22 cellular contexts compared by ENCODE assay signal in genomic region chr19:49342291-49342721, GRCh38. TPM values are rescaled to one million over a fixed set of nuclear protein-coding genes. Genes with fewer than 3 reads are reported as not detected.
DNase-seq lines count a peak whose midpoint lies in the region; ATAC-seq and TF ChIP-seq lines count a peak whose summit lies in the region.
"Had no signal": no experiment of that assay in that cellular context is flagged by ENCODE, and none has a peak within 500 bp of the region (broad histone marks: within the 10 kb centered on the region; RNA-seq: fewer than 3 reads in every experiment).

No MANE protein-coding gene starts in this region.

- H3K4me1 ChIP-seq in vagina (peaks cover 32% of the 10 kb centered on the region), H9 (ENCODE audit: insufficient read depth, low read length) (0 out of 2 replicates have a peak, but pooled peaks cover 2% of the 10 kb centered on the region)

- no peak overlapping the region for H2BK12ac ChIP-seq in H9 (ENCODE audit: insufficient read length, low read depth, low read length)

- no peak overlapping the region for H2BK20ac ChIP-seq in H9 (ENCODE audit: low read depth, low read length, poor library complexity, severe bottlenecking)

- H3K23me2 ChIP-seq in H9 (ENCODE audit: insufficient read length, low read depth, low read length, poor library complexity, severe bottlenecking) = peaks cover 12% of the 10 kb centered on the region

- no peaks in the 10 kb centered on the region for H3K9me3 ChIP-seq in vagina
- H3K9me3 ChIP-seq in H9 (ENCODE audit: control insufficient read depth, low read depth, low read length) = no peaks in the 10 kb centered on the region
- H3K9me3 ChIP-seq: tibial artery had no signal

- H3K4me3 ChIP-seq in vagina = no peak overlapping the region
- H3K4me3 ChIP-seq: GM23248, tibial artery had no signal

- no peak overlapping the region for H2AK5ac ChIP-seq in H9 (ENCODE audit: insufficient read length, low read length)

- no peak overlapping the region for H3K18ac ChIP-seq in H9 (ENCODE audit: insufficient read length, low read depth, low read length)

- peak overlapping the region; percentile 3 for H3K27ac Mint-ChIP-seq in T-helper 2 cell treated with Interferon-gamma antibody and Interleukin-4, amounts not matched to agents 5 μg/mL and 100 μg/mL, for 36 hours
- no peak overlapping the region for H3K27ac Mint-ChIP-seq in chondrocyte (ENCODE audit: unreplicated experiment)
- peak overlapping the region in 1 of 3 experiments; percentile 5; a peak in 1 of 7 replicates for H3K27ac Mint-ChIP-seq in H9
- H3K27ac Mint-ChIP-seq: activated CD8-positive, alpha-beta memory T cell treated with anti-CD3 and anti-CD28 coated beads, Interleukin-2, amount 10 ng/mL, durations not matched to agents 7 days and 5 days had no signal

- no peak for ATAC-seq in sciatic nerve
- ATAC-seq: activated CD8-positive, alpha-beta memory T cell treated with anti-CD3 and anti-CD28 coated beads, Interleukin-2, amount 10 ng/mL, durations not matched to agents 7 days and 5 days; foreskin keratinocyte had no signal

- no CpG with 5 or more reads among the region's 11 CpGs for WGBS in H9 (ENCODE audit: extremely low coverage, insufficient read length, low lambda C conversion rate)

- H3K79me2 ChIP-seq in H9 (ENCODE audit: insufficient read depth, low read length) = no peaks in the 10 kb centered on the region

- in situ Hi-C loops in GM13976 (cut with MboI; ENCODE audit: low sequenced_read_pairs, unreplicated experiment) = no loop called here

- TF ChIP-seq POLR2A in vagina (IDR thresholded peaks at IDR 0.05) = no peak

- H3K14ac ChIP-seq in H9 (ENCODE audit: insufficient read depth, low read length) = no peak overlapping the region

- H3K4me2 ChIP-seq in H9 (ENCODE audit: insufficient read depth, insufficient read length, low read length) = no peak overlapping the region

- H3K23ac ChIP-seq in H9 (ENCODE audit: insufficient read length, low read depth, low read length) = no peak overlapping the region

- H3K4ac ChIP-seq in H9 (ENCODE audit: low read depth, low read length) = no peak overlapping the region

- no peak overlapping the region for H3K9ac ChIP-seq in H9 (ENCODE audit: extremely low read depth, insufficient read length, low read length)
- H3K9ac ChIP-seq: GM23248 had no signal

- no peak overlapping the region for H2AFZ ChIP-seq in H9 (ENCODE audit: low read length)
- H2AFZ ChIP-seq: GM23248 had no signal

- no peak overlapping the region for H2BK120ac ChIP-seq in H9 (ENCODE audit: low read depth, low read length, poor library complexity, severe bottlenecking)

- no peak overlapping the region for H3T11ph ChIP-seq in H9 (ENCODE audit: low read length)

- H2BK15ac ChIP-seq in H9 (ENCODE audit: low read depth, low read length) = no peak overlapping the region

- no peaks in the 10 kb centered on the region for H3K79me1 ChIP-seq in H9 (ENCODE audit: insufficient read depth, low read depth, low read length, poor library complexity, severe bottlenecking)

- H4K8ac ChIP-seq in H9 (replicated peaks; ENCODE audit: insufficient read length, low read depth, low read length) = no peak overlapping the region

- TF ChIP-seq CTCF in GM13976 (IDR thresholded peaks at IDR 0.05; ENCODE audit: borderline replicate concordance, control extremely low read depth, extremely low read depth, insufficient read depth, missing control alignments) (no peak), chondrocyte (IDR thresholded peaks at IDR 0.05) (no peak), vagina (IDR thresholded peaks at IDR 0.05) (no peak), H9 (conservative IDR thresholded peaks at IDR 0.05) (no peak)

- no peak overlapping the region for H4K5ac ChIP-seq in H9 (ENCODE audit: insufficient read length, low read depth, low read length)

- no peaks in the 10 kb centered on the region for H3K27me3 Mint-ChIP-seq in T-helper 2 cell treated with Interferon-gamma antibody and Interleukin-4, amounts not matched to agents 5 μg/mL and 100 μg/mL, for 36 hours (ENCODE audit: low read depth)
- H3K27me3 Mint-ChIP-seq in chondrocyte (ENCODE audit: low read depth) (no peaks in the 10 kb centered on the region), H9 (ENCODE audit: low read depth) (peaks cover 13% of the 10 kb centered on the region)
- H3K27me3 Mint-ChIP-seq: activated CD8-positive, alpha-beta memory T cell treated with anti-CD3 and anti-CD28 coated beads, Interleukin-2, amount 10 ng/mL, durations not matched to agents 7 days and 5 days had no signal

- no peaks in the 10 kb centered on the region for H3K9me3 Mint-ChIP-seq in T-helper 2 cell treated with Interferon-gamma antibody and Interleukin-4, amounts not matched to agents 5 μg/mL and 100 μg/mL, for 36 hours
- H3K9me3 Mint-ChIP-seq in chondrocyte (ENCODE audit: low read depth) (no peaks in the 10 kb centered on the region), H9 (peaks cover 0 to 3% of the 10 kb centered on the region in 2 experiments; a peak in 2 of 5 replicates)

- peaks cover 24% of the 10 kb centered on the region for H3K4me1 Mint-ChIP-seq in T-helper 2 cell treated with Interferon-gamma antibody and Interleukin-4, amounts not matched to agents 5 μg/mL and 100 μg/mL, for 36 hours (ENCODE audit: low read depth)
- H3K4me1 Mint-ChIP-seq in chondrocyte (ENCODE audit: low read depth) (no peaks in the 10 kb centered on the region), H9 (peaks cover 17 to 27% of the 10 kb centered on the region in 2 experiments)

- no peaks in the 10 kb centered on the region for H3K27me3 ChIP-seq in vagina
- peaks cover 3% of the 10 kb centered on the region; the same call in 1 of the 2 replicates for H3K27me3 ChIP-seq in H9 (ENCODE audit: insufficient read depth, low read length)
- H3K27me3 ChIP-seq: tibial artery had no signal

- H2BK5ac ChIP-seq in H9 (ENCODE audit: insufficient read length, low read length) = no peak overlapping the region

- no peak overlapping the region for H3K27ac ChIP-seq in vagina
- no peak overlapping the region for H3K27ac ChIP-seq in H9 (ENCODE audit: insufficient read length, low read depth, low read length)
- H3K27ac ChIP-seq: foreskin keratinocyte, GM23248 had no signal

- no peak overlapping the region for H3K56ac ChIP-seq in H9 (ENCODE audit: insufficient read length, low read depth, low read length)

- H3K4me3 Mint-ChIP-seq in T-helper 2 cell treated with Interferon-gamma antibody and Interleukin-4, amounts not matched to agents 5 μg/mL and 100 μg/mL, for 36 hours = no peak overlapping the region
- H3K4me3 Mint-ChIP-seq in chondrocyte (ENCODE audit: unreplicated experiment) (no peak overlapping the region), H9 (no peak overlapping the region)
- H3K4me3 Mint-ChIP-seq: activated CD8-positive, alpha-beta memory T cell treated with anti-CD3 and anti-CD28 coated beads, Interleukin-2, amount 10 ng/mL, durations not matched to agents 7 days and 5 days had no signal

- no peak for DNase-seq in T-helper 2 cell treated with Interferon-gamma antibody and Interleukin-4, amounts not matched to agents 5 μg/mL and 100 μg/mL, for 36 hours (ENCODE audit: low spot score)
- DNase-seq in T-helper 2 cell = no peak
- DNase-seq in GM13976 (ENCODE audit: low spot score) = peak; percentile 25
- peak; percentile 72 for DNase-seq in chondrocyte (ENCODE audit: low spot score)
- peak; percentile 46 for DNase-seq in sciatic nerve (ENCODE audit: low spot score)
- no peak for DNase-seq in vagina (ENCODE audit: extremely low spot score in 2 of 2)
- no peak for DNase-seq in inferior parietal cortex (ENCODE audit: extremely low spot score)
- no peak for DNase-seq in H9
- DNase-seq: 8988T; activated CD4-positive, alpha-beta T cell treated with anti-CD3 and anti-CD28 coated beads for 4 hours; activated CD8-positive, alpha-beta memory T cell treated with anti-CD3 and anti-CD28 coated beads, Interleukin-2, amount 10 ng/mL, durations not matched to agents 7 days and 5 days; AML-193; erythroblast; foreskin keratinocyte; GM23248; NCI-H2107; NCI-H524; stimulated activated CD4-positive, alpha-beta T cell treated with anti-CD3 and anti-CD28 coated beads, Interleukin-2, amount 100 ng/mL, for 24 hours; stimulated activated naive CD4-positive, alpha-beta T cell treated with Interleukin-2 at 50 U/mL for 16 hours had no signal

- H4K91ac ChIP-seq in H9 (ENCODE audit: insufficient read length, low read depth, low read length) = no peak overlapping the region

- H3K36me3 Mint-ChIP-seq in T-helper 2 cell treated with Interferon-gamma antibody and Interleukin-4, amounts not matched to agents 5 μg/mL and 100 μg/mL, for 36 hours (ENCODE audit: low read depth) = peaks cover 32% of the 10 kb centered on the region
- H3K36me3 Mint-ChIP-seq in chondrocyte (ENCODE audit: low read depth) (peaks cover 42% of the 10 kb centered on the region), H9 (ENCODE audit: insufficient read depth in 1 of 3, low read depth in 3 of 3) (peaks cover 46 to 77% (median 72%) of the 10 kb centered on the region in 3 experiments)

- intact Hi-C loops in sciatic nerve (cut with DNase I) (no loop called here), vagina (cut with DNase I) (no loop called here)

- no peaks in the 10 kb centered on the region for H4K20me1 ChIP-seq in H9 (ENCODE audit: control insufficient read depth, insufficient read depth, insufficient read length)

- H3K36me3 ChIP-seq in vagina = peaks cover 0 to 63% of the 10 kb centered on the region in 2 donors

RNA-seq across cellular contexts. Expression of gene CD37, which starts 7.1 kb away (rescaled TPM):
- total RNA-seq in chondrocyte = not detected in 3 replicates
- 21.3 TPM for total RNA-seq in sciatic nerve
- total RNA-seq in vagina = 22.1 TPM
- not detected in 2 replicates for total RNA-seq in H9 (2021)
- total RNA-seq: foreskin keratinocyte, GM23248, lung microvascular endothelial cell, osteocyte had no signal

RNA-seq across cellular contexts. Expression of gene SLC6A16, which starts 17.3 kb away (rescaled TPM):
- 3.5 to 5.2 TPM (median 3.5 TPM) in 3 replicates for total RNA-seq in chondrocyte
- 5.6 TPM for total RNA-seq in sciatic nerve
- 2.5 TPM for total RNA-seq in vagina
- total RNA-seq in H9 (2021) = 2.9 and 3.2 TPM in 2 replicates
- total RNA-seq: foreskin keratinocyte, GM23248 had no signal

RNA-seq across cellular contexts. Expression of gene TEAD2, which starts 19.9 kb away (rescaled TPM):
- 49.6 to 63.8 TPM (median 62.6 TPM) in 3 replicates for total RNA-seq in chondrocyte
- total RNA-seq in sciatic nerve = 33.0 TPM
- 20.4 TPM for total RNA-seq in vagina
- 118 and 126 TPM in 2 replicates for total RNA-seq in H9 (2021)
- total RNA-seq: activated CD8-positive, alpha-beta memory T cell treated with anti-CD3 and anti-CD28 coated beads, Interleukin-2, amount 10 ng/mL, durations not matched to agents 7 days and 5 days had no signal

RNA-seq across cellular contexts. Expression of gene DKKL1, which starts 21.4 kb away (rescaled TPM):
- total RNA-seq in chondrocyte = 1.5 to 2.4 TPM (median 2.1 TPM) in 3 replicates
- total RNA-seq in sciatic nerve = 0.89 TPM
- total RNA-seq in vagina = not detected
- total RNA-seq in H9 (2021) = 2.3 and 3.5 TPM in 2 replicates
- total RNA-seq: activated CD8-positive, alpha-beta memory T cell treated with anti-CD3 and anti-CD28 coated beads, Interleukin-2, amount 10 ng/mL, durations not matched to agents 7 days and 5 days; GM23248 had no signal

RNA-seq across cellular contexts. Expression of gene KASH5, which starts 45.7 kb away (rescaled TPM):
- total RNA-seq in chondrocyte (not detected in 3 replicates), sciatic nerve (not detected), vagina (not detected), H9 (2021) (0.39 TPM in 1 of 2 replicates, not detected in the other)
- total RNA-seq: foreskin keratinocyte, GM23248, lung microvascular endothelial cell, osteocyte had no signal

Comparison
In these comparisons a context has a peak if more than half of its experiments do, and no peak if none do; other contexts are left out.
1. DNase-seq: peak in GM13976 (single experiment), chondrocyte (single experiment) and sciatic nerve (single experiment); none in T-helper 2 cell treated with Interferon-gamma antibody and Interleukin-4, amounts not matched to agents 5 μg/mL and 100 μg/mL, for 36 hours (single experiment), T-helper 2 cell (0 of 5), vagina (0 of 2), inferior parietal cortex (single experiment) and H9 (single experiment).
2. RNA of gene CD37, which starts 7.1 kb away (total RNA-seq): 22.1 TPM in vagina (single experiment) and 21.3 TPM in sciatic nerve (single experiment); not detected in chondrocyte and not detected in H9; every median in the first group is over 10 times any median in the second.